Comparison of ENCODE assay signal across 18 cellular contexts in the genomic region with DNA sequence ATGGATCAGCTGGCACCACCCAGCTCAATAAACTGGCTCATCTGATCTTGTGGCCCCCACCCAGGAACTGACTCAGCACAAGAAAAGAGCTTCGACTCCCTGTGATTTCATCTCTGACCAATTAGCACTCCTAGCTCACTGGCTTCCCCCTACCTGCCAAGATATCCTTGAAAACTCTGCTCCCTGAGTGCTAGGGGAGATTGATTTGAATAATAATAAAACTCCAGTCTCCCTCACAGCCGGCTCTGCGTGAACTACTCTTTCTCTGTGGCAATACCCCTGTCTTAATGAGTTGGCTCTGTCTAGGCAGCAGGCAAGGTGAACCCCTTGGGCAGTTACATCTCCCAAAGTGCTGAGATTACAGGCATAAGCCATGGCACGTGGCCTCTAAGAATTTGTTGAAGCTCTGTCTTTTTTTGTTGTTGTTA. TPM values are rescaled to one million over a fixed set of nuclear protein-coding genes. Genes with fewer than 3 reads are reported as not detected.
DNase-seq lines count a peak whose midpoint lies in the region; ATAC-seq and TF ChIP-seq lines count a peak whose summit lies in the region.
"Had no signal": no experiment of that assay in that cellular context is flagged by ENCODE, and none has a peak within 500 bp of the region (broad histone marks: within the 10 kb centered on the region; RNA-seq: fewer than 3 reads in every experiment).

No MANE protein-coding gene starts in this region.

- intact Hi-C loops in A673 (cut with micrococcal nuclease; ENCODE audit: unreplicated experiment), result no loop called here

- no peaks in the 10 kb centered on the region for H3K27me3 ChIP-seq in H7 (ENCODE audit: control insufficient read depth, insufficient read depth, low read length)
- H3K27me3 ChIP-seq in A673 (replicated peaks; ENCODE audit: insufficient read depth, low read depth, low read length, poor library complexity), result no peaks in the 10 kb centered on the region

- DNase-seq in H7 (peak; percentile 72), NCI-H226 (peak; percentile 61), epithelial cell of esophagus (ENCODE audit: low read depth) (peak; percentile 72), kidney tubule cell (ENCODE audit: low spot score) (peak; percentile 20), SKM-1 treated with dmso at 0.1 percent for 144 hours (lab: John Stamatoyannopoulos, UW; ENCODE audit: unreplicated experiment) (no peak), A673 (ENCODE audit: low spot score) (no peak)
- DNase-seq: activated effector memory CD4-positive, alpha-beta T cell treated with Interleukin-2 at 50 U/mL for 16 hours; effector memory CD4-positive, alpha-beta T cell; natural killer cell; NCI-H1436 treated with DMSO at 0.1 percent for 48 hours; NCI-H345; SHP77 treated with DMSO at 0.1 percent for 48 hours had no signal

- H3K36me3 ChIP-seq in H7 (replicated peaks; ENCODE audit: control insufficient read depth, insufficient read depth, low read length) (no peaks in the 10 kb centered on the region), A673 (ENCODE audit: insufficient read depth, low read length, poor library complexity, severe bottlenecking) (no peaks in the 10 kb centered on the region)
- H3K36me3 ChIP-seq: prostate gland had no signal

- CTCF ChIA-PET in A673 (lab: Charles Lee), result no interaction called here

- TF ChIP-seq CTCF in epithelial cell of esophagus (IDR thresholded peaks at IDR 0.05; ENCODE audit: insufficient read depth, low read depth, low read length, missing control alignments), result no peak
- no peak for TF ChIP-seq CTCF in A673 (conservative IDR thresholded peaks at IDR 0.05; ENCODE audit: low read depth, low read length)

- BruUV-seq in A673 (replicated peaks; lab: Mats Ljungman, UMichigan), result no TSS peak

- ATAC-seq in activated CD4-positive, CD25-positive, alpha-beta regulatory T cell treated with anti-CD3 and anti-CD28 coated beads, Interleukin-2, amount 50 U/mL, for 24 hours, result no peak
- ATAC-seq: natural killer cell had no signal

- POLR2A ChIA-PET in A673 (lab: Charles Lee; ENCODE audit: low non-redundant PET), result interaction anchor here (0.7 kb wide), 1 partner anchor 304 kb away, joined by 3 read pairs; no protein-coding TSS in a partner anchor

- no peak overlapping the region for H3K27ac ChIP-seq in A673 (ENCODE audit: low read depth, low read length, poor library complexity, severe bottlenecking)
- H3K27ac ChIP-seq: prostate gland, VCaP had no signal

- H3K9me3 ChIP-seq in A673 (ENCODE audit: low read depth, low read length, poor library complexity, severe bottlenecking), result no peaks in the 10 kb centered on the region
- H3K9me3 ChIP-seq: prostate gland had no signal

- H3K4me3 ChIP-seq in H7 (ENCODE audit: insufficient read depth, low read depth, low read length) (no peak overlapping the region), epithelial cell of esophagus (ENCODE audit: low read length) (no peak overlapping the region), A673 (ENCODE audit: low read depth, low read length, poor library complexity, severe bottlenecking) (no peak overlapping the region)
- H3K4me3 ChIP-seq: lung, prostate gland, smooth muscle cell had no signal

- H3K4me1 ChIP-seq in A673 (ENCODE audit: insufficient read depth, low read length, poor library complexity, severe bottlenecking), result no peaks in the 10 kb centered on the region
- H3K4me1 ChIP-seq: prostate gland had no signal

RNA-seq across cellular contexts. Expression of a gene that starts 11.8 kb away (rescaled TPM):
- total RNA-seq in H7 (2014; rRNA removed; shearing (Covaris generic)), result 0.03 and 1.2 TPM in 2 replicates
- not detected in 2 replicates for total RNA-seq in A673 (2021)
- total RNA-seq: natural killer cell; smooth muscle cell; T-helper 1 cell treated with Interleukin-12 subunit alpha and Interleukin-12 subunit beta and Interleukin-4 antibody, amounts not matched to agents 30 ng/mL and 1 ng/mL, for 36 hours had no signal

RNA-seq across cellular contexts. Expression of a gene that starts 37.6 kb away (rescaled TPM):
- total RNA-seq in H7 (2014; rRNA removed; shearing (Covaris generic)), result 268 and 318 TPM in 2 replicates
- total RNA-seq in A673 (2021), result 76.3 and 87.0 TPM in 2 replicates

Comparison
In these comparisons a context has a peak if more than half of its experiments do, and no peak if none do; other contexts are left out.
1. DNase-seq: peak in H7 (single experiment), NCI-H226 (single experiment), epithelial cell of esophagus (single experiment) and kidney tubule cell (single experiment); none in SKM-1 treated with dmso at 0.1 percent for 144 hours (single experiment) and A673 (single experiment).